In genomic region chr6:139943391-139943790, GRCh38 we compare ENCODE assay signal across 11 cellular contexts.
A peak's percentile ranks its signal among the peaks of the same experiment; 100 is the strongest.
DNase-seq lines count a peak whose midpoint lies in the region; ATAC-seq, FAIRE-seq and TF ChIP-seq lines count a peak whose summit lies in the region.
"Had no signal": no experiment of that assay in that cellular context is flagged by ENCODE, and none has a peak within 500 bp of the region (broad histone marks: within the 10 kb centered on the region; RNA-seq: fewer than 3 reads in every experiment).

No MANE protein-coding gene starts in this region.

- TF ChIP-seq CTCF in fibroblast of mammary gland (conservative IDR thresholded peaks at IDR 0.05; ENCODE audit: control insufficient read depth, insufficient read depth, low read depth, low read length) = no peak

- no peak for ATAC-seq in GM18907 (IDR thresholded peaks at IDR 0.05; ENCODE audit: unreplicated experiment)
- ATAC-seq in GM19397 (IDR thresholded peaks at IDR 0.05; ENCODE audit: unreplicated experiment) = no peak
- ATAC-seq: naive thymus-derived CD8-positive, alpha-beta T cell had no signal

- TF ChIP-seq POLR2A in H54 (IDR thresholded peaks at IDR 0.05; ENCODE audit: low read depth, low read length) = no peak

- peak; percentile 82 for FAIRE-seq in H54 (lab: Jason Lieb, UNC)
- FAIRE-seq in RCC 7860 (lab: Jason Lieb, UNC) = peak; percentile 92

- H3K4me3 ChIP-seq in fibroblast of mammary gland (ENCODE audit: control insufficient read depth, low read depth, low read length) = no peak overlapping the region

- DNase-seq in H54 (ENCODE audit: insufficient read length, low spot score) (peak; percentile 12), RCC 7860 (ENCODE audit: low spot score) (peak; percentile 78), fibroblast of mammary gland (ENCODE audit: low read depth) (peak; percentile 88), pulmonary artery endothelial cell (ENCODE audit: low read depth, low spot score) (peak; percentile 85), KG1 (lab: John Stamatoyannopoulos, UW) (no peak)
- no peak for DNase-seq in stimulated activated CD4-positive, alpha-beta T cell treated with anti-CD3 and anti-CD28 coated beads, Interleukin-4, amount 100 ng/mL, for 24 hours
- DNase-seq: activated CD8-positive, alpha-beta memory T cell treated with anti-CD3 and anti-CD28 coated beads, Interleukin-2, amount 50 U/mL, for 48 hours; naive thymus-derived CD8-positive, alpha-beta T cell; SIG-M5 had no signal

Comparison
In these comparisons a context has a peak if more than half of its experiments do, and no peak if none do; other contexts are left out.
1. DNase-seq: peak in H54 (single experiment), RCC 7860 (single experiment), fibroblast of mammary gland (single experiment) and pulmonary artery endothelial cell (single experiment); none in stimulated activated CD4-positive, alpha-beta T cell treated with anti-CD3 and anti-CD28 coated beads, Interleukin-4, amount 100 ng/mL, for 24 hours (single experiment) and KG1 (single experiment).